ENCODE assay signal across 23 cellular contexts in genomic region chr7:50824882-50825281, GRCh38. TPM values are rescaled to one million over a fixed set of nuclear protein-coding genes. Genes with fewer than 3 reads are reported as not detected.
DNase-seq lines count a peak whose midpoint lies in the region; ATAC-seq, FAIRE-seq and TF ChIP-seq lines count a peak whose summit lies in the region.
"Had no signal": no experiment of that assay in that cellular context is flagged by ENCODE, and none has a peak within 500 bp of the region (broad histone marks: within the 10 kb centered on the region; RNA-seq: fewer than 3 reads in every experiment).

No MANE protein-coding gene starts in this region.

- H3K36me3 ChIP-seq in heart left ventricle = no peaks in the 10 kb centered on the region
- no peaks in the 10 kb centered on the region for H3K36me3 ChIP-seq in brain microvascular endothelial cell (replicated peaks)
- H3K36me3 ChIP-seq in smooth muscle cell (ENCODE audit: low read depth) = no peaks in the 10 kb centered on the region

- no peak for TF ChIP-seq CTCF in heart left ventricle (IDR thresholded peaks at IDR 0.05)
- TF ChIP-seq CTCF in brain microvascular endothelial cell (IDR thresholded peaks at IDR 0.05; ENCODE audit: low read depth, low read length, missing control alignments) = no peak
- no peak for TF ChIP-seq CTCF in smooth muscle cell (IDR thresholded peaks at IDR 0.05; ENCODE audit: borderline replicate concordance, insufficient read depth, poor library complexity, severe bottlenecking)

- H3K4me1 ChIP-seq in heart left ventricle (peaks cover 0 to 19% (median 4%) of the 10 kb centered on the region in 12 donors), smooth muscle cell (ENCODE audit: low read depth) (peaks cover 10% of the 10 kb centered on the region)

- DNase-seq in cardiac septum (ENCODE audit: low spot score) = peak; percentile 57
- no peak for DNase-seq in heart left ventricle
- DNase-seq in RCC 7860 (ENCODE audit: low spot score) = peak; percentile 63
- peak; percentile 63 for DNase-seq in brain microvascular endothelial cell
- DNase-seq in smooth muscle cell (lab: John Stamatoyannopoulos, UW; ENCODE audit: unreplicated experiment) = no peak
- DNase-seq in stimulated activated naive CD8-positive, alpha-beta T cell treated with anti-CD3 and anti-CD28 coated beads, Interleukin-15, Interleukin-2, amounts not matched to agents 100 U/mL and 50 U/mL, for 24 hours = no peak
- DNase-seq in HuH-7.5 (ENCODE audit: low spot score) = no peak
- no peak for DNase-seq in inferior parietal cortex (ENCODE audit: extremely low spot score)
- DNase-seq: 8988T; AML-193; C1 segment of cervical spinal cord; CD8-positive, alpha-beta T cell; DMS153; GOT3; HCEC 1CT; Karpas-422; MV-4-11; NCI-H1694; NCI-H2081; NCI-H2171; NCI-H345; NCI-H526; OCI-M1 had no signal

- H3K4me2 ChIP-seq in smooth muscle cell = no peak overlapping the region

- FAIRE-seq in RCC 7860 (lab: Jason Lieb, UNC) = peak; percentile 64

- no peak overlapping the region for H3K27ac ChIP-seq in heart left ventricle
- H3K27ac ChIP-seq in brain microvascular endothelial cell = no peak overlapping the region
- H3K27ac ChIP-seq in smooth muscle cell (ENCODE audit: low read depth) = peak overlapping the region; percentile 48

- no peaks in the 10 kb centered on the region for H3K9me3 ChIP-seq in heart left ventricle
- no peaks in the 10 kb centered on the region for H3K9me3 ChIP-seq in smooth muscle cell (replicated peaks; ENCODE audit: low read depth)

- H2AFZ ChIP-seq in smooth muscle cell (ENCODE audit: low read depth) = no peak overlapping the region

- WGBS in heart left ventricle, 4 donors = 95 to 97% (median 96%) methylated on average over 4 of the region's 4 CpGs
- 30% methylated on average over 4 of the region's 4 CpGs for WGBS in smooth muscle cell (ENCODE audit: low lambda C conversion rate)

- H3K4me3 ChIP-seq in heart left ventricle (no peak overlapping the region), brain microvascular endothelial cell (ENCODE audit: low read depth, low read length) (no peak overlapping the region), smooth muscle cell (no peak overlapping the region)

- H3K9ac ChIP-seq in smooth muscle cell (ENCODE audit: low read depth) = no peak overlapping the region

- no peaks in the 10 kb centered on the region for H3F3A ChIP-seq in smooth muscle cell (ENCODE audit: low read depth)

- in situ Hi-C loops in brain microvascular endothelial cell (cut with HindIII; ENCODE audit: low pct_ligation_motif_present, low sequenced_read_pairs) = no loop called here

- H4K20me1 ChIP-seq in smooth muscle cell (ENCODE audit: low read depth) = no peaks in the 10 kb centered on the region

- no peak for TF ChIP-seq POLR2A in heart left ventricle (IDR thresholded peaks at IDR 0.05)

- H3K27me3 ChIP-seq in heart left ventricle (no peaks in the 10 kb centered on the region), brain microvascular endothelial cell (replicated peaks) (no peaks in the 10 kb centered on the region), smooth muscle cell (ENCODE audit: low read depth) (no peaks in the 10 kb centered on the region)

- intact Hi-C loops in cardiac septum (cut with DNase I) (no loop called here), heart left ventricle (cut with DNase I) (no loop called here)

- no peaks in the 10 kb centered on the region for H3K79me2 ChIP-seq in smooth muscle cell (ENCODE audit: low read depth)

- ATAC-seq in heart left ventricle = no peak
- no peak for ATAC-seq in stimulated activated naive CD8-positive, alpha-beta T cell treated with anti-CD3 and anti-CD28 coated beads, Interleukin-15, Interleukin-2, amounts not matched to agents 100 U/mL and 50 U/mL, for 24 hours
- ATAC-seq: CD8-positive, alpha-beta T cell had no signal

RNA-seq across cellular contexts. Expression of gene GRB10, which starts 42.2 kb away (rescaled TPM):
- 51.8 TPM for total RNA-seq in cardiac septum
- 10 to 100 TPM; 20.4 to 38.2 (median 29.1) TPM for total RNA-seq in heart left ventricle
- 10 to 100 TPM; 14.7 to 21.1 TPM for polyA plus RNA-seq in heart left ventricle
- 16.2 and 20.1 TPM in 2 replicates for total RNA-seq in smooth muscle cell
- 17.7 and 18.0 TPM in 2 replicates for polyA plus RNA-seq in smooth muscle cell

Comparison
In these comparisons a context has a peak if more than half of its experiments do, and no peak if none do; other contexts are left out.
1. DNase-seq: peak in cardiac septum (single experiment), RCC 7860 (single experiment) and brain microvascular endothelial cell (single experiment); none in heart left ventricle (0 of 5), smooth muscle cell (single experiment), stimulated activated naive CD8-positive, alpha-beta T cell treated with anti-CD3 and anti-CD28 coated beads, Interleukin-15, Interleukin-2, amounts not matched to agents 100 U/mL and 50 U/mL, for 24 hours (single experiment), HuH-7.5 (single experiment) and inferior parietal cortex (single experiment).